ENCODE assay signal across 8 cellular contexts in genomic region chr14:56579345-56580316, GRCh38. TPM values are rescaled to one million over a fixed set of nuclear protein-coding genes. Genes with fewer than 3 reads are reported as not detected.
A peak's percentile ranks its signal among the peaks of the same experiment; 100 is the strongest.
DNase-seq lines count a peak whose midpoint lies in the region; ATAC-seq and TF ChIP-seq lines count a peak whose summit lies in the region.

Gene TMEM260 (plus strand): TSS chr14:56579798. CDS start chr14:56579915, 117 bp downstream.

- H3K27ac Mint-ChIP-seq in type B pancreatic cell: peak within 1 kb of the TSS; percentile 95

- peaks cover 13% of the 10 kb centered on the region for H3K4me1 ChIP-seq in adipocyte (ENCODE audit: control insufficient read depth, insufficient read depth, low read length)
- H3K4me1 ChIP-seq in heart left ventricle: peaks cover 0 to 30% (median 22%) of the 10 kb centered on the region in 12 donors

- TF ChIP-seq POLR2A in heart left ventricle (IDR thresholded peaks at IDR 0.05): peak in 1 of 2 donors; percentile 61

- H3K9me3 Mint-ChIP-seq in type B pancreatic cell: no peaks in the 10 kb centered on the region

- H3K9me3 ChIP-seq in adipocyte (ENCODE audit: control insufficient read depth, low read length): no peaks in the 10 kb centered on the region
- H3K9me3 ChIP-seq in heart left ventricle: no peaks in the 10 kb centered on the region

- H3K27me3 Mint-ChIP-seq in type B pancreatic cell: peaks cover 3% of the 10 kb centered on the region

- H3K4me3 Mint-ChIP-seq in type B pancreatic cell: peak within 1 kb of the TSS; percentile 93

- peak within 1 kb of the TSS; percentile 51 to 94 (median 84) for H3K27ac ChIP-seq in heart left ventricle

- intact Hi-C loops in heart left ventricle (cut with DNase I): loop anchor here in 1 of 10 donors (5.0 kb wide), 1 partner anchor 87 kb away; no protein-coding TSS in a partner anchor

- peaks cover 27% of the 10 kb centered on the region for H3K4me1 Mint-ChIP-seq in type B pancreatic cell (ENCODE audit: unreplicated experiment)

- H3K36me3 ChIP-seq in adipocyte (ENCODE audit: control insufficient read depth, insufficient read depth, low read length, severe bottlenecking): no peaks in the 10 kb centered on the region
- no peaks in the 10 kb centered on the region for H3K36me3 ChIP-seq in heart left ventricle

- DNase-seq in NCI-H1417 (lab: John Stamatoyannopoulos, UW) (peak; percentile 93 to 98 (median 97)), T follicular helper cell (ENCODE audit: low read depth) (peak; percentile 85), adipocyte (ENCODE audit: low read depth) (peak; percentile 95), heart left ventricle (peak; percentile 82 to 92 (median 85)), pons (ENCODE audit: low spot score) (peak; percentile 82), type B pancreatic cell (ENCODE audit: extremely low spot score, unreplicated experiment) (peak; percentile 86)

- H3K9ac ChIP-seq in adipocyte (ENCODE audit: low read length): peak within 1 kb of the TSS; percentile 99

- WGBS in heart left ventricle, 4 donors: 0 to 1% (median 0%) methylated on average over 33 to 64 of the region's 64 CpGs

- H3K4me3 ChIP-seq in GM12875 (ENCODE audit: low read depth, low read length) (peak within 1 kb of the TSS; percentile 94), adipocyte (ENCODE audit: low read length) (peak within 1 kb of the TSS; percentile 99), heart left ventricle (peak within 1 kb of the TSS; percentile 73 to 100 (median 99))

- H3K27me3 ChIP-seq in adipocyte (replicated peaks; ENCODE audit: control insufficient read depth, insufficient read depth, low read length) (no peaks in the 10 kb centered on the region), heart left ventricle (no peaks in the 10 kb centered on the region)

- peak; percentile 84 for TF ChIP-seq CTCF in GM12875 (IDR thresholded peaks at IDR 0.05; ENCODE audit: borderline replicate concordance, insufficient read depth, low read depth, low read length)
- peak; percentile 82 to 98 (median 94) for TF ChIP-seq CTCF in heart left ventricle (IDR thresholded peaks at IDR 0.05)
- TF ChIP-seq CTCF in type B pancreatic cell (conservative IDR thresholded peaks at IDR 0.05): peak; percentile 90

- H3K36me3 Mint-ChIP-seq in type B pancreatic cell: no peaks in the 10 kb centered on the region

- ATAC-seq in HG02763 (IDR thresholded peaks at IDR 0.05; ENCODE audit: unreplicated experiment): peak; percentile 91
- ATAC-seq in heart left ventricle: peak; percentile 94 to 98 (median 98)

RNA-seq across cellular contexts. Expression of gene TMEM260, which starts in this region (rescaled TPM):
- total RNA-seq in heart left ventricle: 10 to 100 TPM in 1 of 9 donors, 1 to 10 TPM in 8; 4.8 to 12.8 (median 5.8) TPM
- polyA plus RNA-seq in heart left ventricle: 1 to 10 TPM; 2.5 to 3.4 TPM
- 26.1 and 30.0 TPM in 2 replicates for total RNA-seq in type B pancreatic cell (ENCODE audit: low replicate concordance)

Comparison
In these comparisons a context has a peak if more than half of its experiments do, and no peak if none do; other contexts are left out.
1. Peak in every context shown above with its lines: DNase-seq, ATAC-seq, H3K4me3 ChIP-seq and H3K27ac ChIP-seq.